ENCODE assay signal across 29 cellular contexts in genomic region chr4:186002853-186003252, GRCh38.
"Had no signal": no experiment of that assay in that cellular context is flagged by ENCODE, and none has a peak within 500 bp of the region (broad histone marks: within the 10 kb centered on the region; RNA-seq: fewer than 3 reads in every experiment).

No MANE protein-coding gene starts in this region.

- H3K4me1 Mint-ChIP-seq: activated CD4-positive, alpha-beta T cell treated with anti-CD3 and anti-CD28 coated beads, Interleukin-2, amount 10 ng/mL, durations not matched to agents 7 days and 5 days; activated naive CD4-positive, alpha-beta T cell treated with anti-CD3 and anti-CD28 coated beads, Interleukin-2, amount 10 ng/mL, durations not matched to agents 7 days and 5 days; activated naive CD8-positive, alpha-beta T cell treated with anti-CD3 and anti-CD28 coated beads, Interleukin-2, amount 50 U/mL, for 24 hours; central memory CD8-positive, alpha-beta T cell had no signal

- H3K36me3 ChIP-seq: cardiac muscle cell, MG63, SJCRH30 had no signal

- H3K27me3 Mint-ChIP-seq: activated naive CD4-positive, alpha-beta T cell treated with anti-CD3 and anti-CD28 coated beads, Interleukin-2, amount 10 ng/mL, durations not matched to agents 7 days and 5 days had no signal

- H3K9me3 ChIP-seq: MG63, SJCRH30 had no signal

- H3K27me3 ChIP-seq: cardiac muscle cell, MG63, SJCRH30 had no signal

- ATAC-seq: activated CD8-positive, alpha-beta T cell treated with anti-CD3 and anti-CD28 coated beads, Interleukin-2, amount 10 ng/mL, durations not matched to agents 7 days and 5 days; activated naive CD8-positive, alpha-beta T cell treated with anti-CD3 and anti-CD28 coated beads, Interleukin-2, amount 50 U/mL, for 24 hours; activated T-cell treated with anti-CD3 and anti-CD28 coated beads, Interleukin-2, amount 50 U/mL, for 4 hours; Panc1 had no signal

- H3K36me3 Mint-ChIP-seq: activated naive CD4-positive, alpha-beta T cell treated with anti-CD3 and anti-CD28 coated beads, Interleukin-2, amount 10 ng/mL, durations not matched to agents 7 days and 5 days; activated naive CD8-positive, alpha-beta T cell had no signal

- H3K4me3 Mint-ChIP-seq: activated CD4-positive, alpha-beta T cell treated with anti-CD3 and anti-CD28 coated beads, Interleukin-2, amount 10 ng/mL, durations not matched to agents 7 days and 5 days; activated CD8-positive, alpha-beta T cell treated with anti-CD3 and anti-CD28 coated beads, Interleukin-2, amount 10 ng/mL, durations not matched to agents 7 days and 5 days; activated naive CD4-positive, alpha-beta T cell treated with anti-CD3 and anti-CD28 coated beads, Interleukin-2, amount 10 ng/mL, durations not matched to agents 7 days and 5 days; activated naive CD8-positive, alpha-beta T cell; activated naive CD8-positive, alpha-beta T cell treated with anti-CD3 and anti-CD28 coated beads, Interleukin-2, amount 50 U/mL, for 24 hours; activated T-cell treated with anti-CD3 and anti-CD28 coated beads, Interleukin-2, amount 50 U/mL, for 4 hours; central memory CD8-positive, alpha-beta T cell; T-helper 1 cell treated with Interleukin-12 subunit alpha and Interleukin-12 subunit beta and Interleukin-4 antibody, amounts not matched to agents 30 μg/mL and 1 μg/mL, for 36 hours; T-helper 2 cell treated with Interferon-gamma antibody and Interleukin-4, amounts not matched to agents 5 μg/mL and 100 μg/mL, for 36 hours had no signal

- DNase-seq: activated CD4-positive, alpha-beta T cell treated with anti-CD3 and anti-CD28 coated beads, Interleukin-2, amount 10 ng/mL, durations not matched to agents 7 days and 5 days; activated CD4-positive, alpha-beta T cell treated with anti-CD3 and anti-CD28 coated beads, Interleukin-2, amount 50 U/mL, for 48 hours; activated CD8-positive, alpha-beta memory T cell treated with anti-CD3 and anti-CD28 coated beads, Interleukin-2, amount 50 U/mL, for 4 hours; activated CD8-positive, alpha-beta T cell treated with anti-CD3 and anti-CD28 coated beads, Interleukin-2, amount 10 ng/mL, durations not matched to agents 7 days and 5 days; activated effector memory CD4-positive, alpha-beta T cell treated with Interleukin-2 at 50 U/mL for 16 hours; activated naive CD4-positive, alpha-beta T cell treated with anti-CD3 and anti-CD28 coated beads, Interleukin-2, amount 10 ng/mL, durations not matched to agents 7 days and 5 days; activated naive CD8-positive, alpha-beta T cell treated with anti-CD3 and anti-CD28 coated beads, Interleukin-2, amount 50 U/mL, for 24 hours; activated T-cell treated with anti-CD3 and anti-CD28 coated beads for 4 hours; activated T-cell treated with anti-CD3 and anti-CD28 coated beads, Interleukin-2, amount 50 U/mL, for 4 hours; anterior cingulate cortex; Kasumi-1; KG1; MG63; NCI-H1048; NCI-H1105 treated with DMSO at 0.1 percent for 48 hours; NCI-H1436; NCI-H1694; NCI-H1930; NCI-H2081 treated with DMSO at 0.1 percent for 48 hours; NCI-H345; NCI-H524 treated with DMSO at 0.1 percent for 48 hours; SHP77; SJCRH30 had no signal

- H3K9me3 Mint-ChIP-seq: activated CD4-positive, alpha-beta T cell treated with anti-CD3 and anti-CD28 coated beads, Interleukin-2, amount 10 ng/mL, durations not matched to agents 7 days and 5 days; activated naive CD4-positive, alpha-beta T cell treated with anti-CD3 and anti-CD28 coated beads, Interleukin-2, amount 10 ng/mL, durations not matched to agents 7 days and 5 days; activated naive CD8-positive, alpha-beta T cell treated with anti-CD3 and anti-CD28 coated beads, Interleukin-2, amount 50 U/mL, for 24 hours; activated T-cell treated with anti-CD3 and anti-CD28 coated beads, Interleukin-2, amount 50 U/mL, for 4 hours; central memory CD8-positive, alpha-beta T cell; T-helper 1 cell treated with Interleukin-12 subunit alpha and Interleukin-12 subunit beta and Interleukin-4 antibody, amounts not matched to agents 30 μg/mL and 1 μg/mL, for 36 hours; T-helper 2 cell treated with Interferon-gamma antibody and Interleukin-4, amounts not matched to agents 5 μg/mL and 100 μg/mL, for 36 hours had no signal

- H3K4me3 ChIP-seq: cardiac muscle cell, MG63, SJCRH30 had no signal

- H3K4me1 ChIP-seq: SJCRH30 had no signal

- H3K27ac Mint-ChIP-seq: activated CD4-positive, alpha-beta T cell treated with anti-CD3 and anti-CD28 coated beads, Interleukin-2, amount 10 ng/mL, durations not matched to agents 7 days and 5 days; activated CD8-positive, alpha-beta T cell treated with anti-CD3 and anti-CD28 coated beads, Interleukin-2, amount 10 ng/mL, durations not matched to agents 7 days and 5 days; activated naive CD4-positive, alpha-beta T cell treated with anti-CD3 and anti-CD28 coated beads, Interleukin-2, amount 10 ng/mL, durations not matched to agents 7 days and 5 days; activated naive CD8-positive, alpha-beta T cell; activated naive CD8-positive, alpha-beta T cell treated with anti-CD3 and anti-CD28 coated beads, Interleukin-2, amount 50 U/mL, for 24 hours; T-helper 1 cell treated with Interleukin-12 subunit alpha and Interleukin-12 subunit beta and Interleukin-4 antibody, amounts not matched to agents 30 μg/mL and 1 μg/mL, for 36 hours; T-helper 2 cell treated with Interferon-gamma antibody and Interleukin-4, amounts not matched to agents 5 μg/mL and 100 μg/mL, for 36 hours had no signal
